ENCODE assay signal across 2 cellular contexts in genomic region chr5:98763001-98763630, GRCh38.
A peak's percentile ranks its signal among the peaks of the same experiment; 100 is the strongest.
TF ChIP-seq lines count a peak whose summit lies in the region.

No MANE protein-coding gene starts in this region.

TF ChIP-seq in GM23338, 12 proteins besides CTCF, POLR2A, EP300 and RAD21:
- TF ChIP-seq ZNF462 (CRISPR knock-in tag; IDR thresholded peaks at IDR 0.05) (0 out of 2 replicates have a peak, but pooled peaks have one; percentile 29), ZNF114 (CRISPR knock-in tag; IDR thresholded peaks at IDR 0.05) (0 out of 2 replicates have a peak, but pooled peaks have one; percentile 9), STAT1 (IDR thresholded peaks at IDR 0.05; ENCODE audit: unreplicated experiment) (no peak), NANOG (IDR thresholded peaks at IDR 0.05; ENCODE audit: borderline replicate concordance) (peak; percentile 86)

TF ChIP-seq in SK-N-SH, 30 proteins besides CTCF, POLR2A, EP300 and RAD21 (continued from another document):
- TF ChIP-seq USF2 (IDR thresholded peaks at IDR 0.05; ENCODE audit: borderline replicate concordance, low read depth, low read length) (no peak), FOSL2 (IDR thresholded peaks at IDR 0.05; ENCODE audit: borderline replicate concordance, low read depth) (0 out of 2 replicates have a peak, but pooled peaks have one; percentile 53), TEAD4 (IDR thresholded peaks at IDR 0.05; ENCODE audit: borderline replicate concordance, insufficient read depth) (peak; percentile 91)
